ENCODE assay signal across 1 cellular context in genomic region chr3:17741621-17742091, GRCh38.
TF ChIP-seq lines count a peak whose summit lies in the region.

No MANE protein-coding gene starts in this region.

TF ChIP-seq in HepG2, 621 proteins besides CTCF, POLR2A, EP300 and RAD21 (continued from another document and continues in another):
- TF ChIP-seq SSRP1 (CRISPR knock-in tag; IDR thresholded peaks at IDR 0.05) (no peak), U2AF2 (IDR thresholded peaks at IDR 0.05; ENCODE audit: low read depth, low read length) (0 out of 2 replicates have a peak, but pooled peaks have one; percentile 9), ZMAT3 (CRISPR knock-in tag; conservative IDR thresholded peaks at IDR 0.05) (no peak), HDAC1 (CRISPR knock-in tag; IDR thresholded peaks at IDR 0.05) (no peak), ELF1 (CRISPR knock-in tag; IDR thresholded peaks at IDR 0.05) (peak; percentile 60; the same call in 1 of the 2 replicates), TCF12 (IDR thresholded peaks at IDR 0.05) (no peak), TCF12 (CRISPR knock-in tag; IDR thresholded peaks at IDR 0.05) (no peak), SKIL (CRISPR knock-in tag; IDR thresholded peaks at IDR 0.05; ENCODE audit: borderline replicate concordance) (no peak), ZNF414 (CRISPR knock-in tag; IDR thresholded peaks at IDR 0.05) (no peak), SKI (IDR thresholded peaks at IDR 0.05; ENCODE audit: partially characterized antibody) (no peak), FOXO1 (CRISPR knock-in tag; IDR thresholded peaks at IDR 0.05) (no peak), ZNF713 (CRISPR knock-in tag; IDR thresholded peaks at IDR 0.05) (no peak), ZBTB2 (CRISPR knock-in tag; IDR thresholded peaks at IDR 0.05; ENCODE audit: low read depth) (no peak), ZNF878 (CRISPR knock-in tag; IDR thresholded peaks at IDR 0.05) (no peak), ZBTB33 (CRISPR knock-in tag; IDR thresholded peaks at IDR 0.05) (no peak), AFF4 (CRISPR knock-in tag; IDR thresholded peaks at IDR 0.05) (no peak), ARID3A (IDR thresholded peaks at IDR 0.05; ENCODE audit: low read depth, low read length) (no peak), JARID2 (CRISPR knock-in tag; IDR thresholded peaks at IDR 0.05; ENCODE audit: insufficient replicate concordance) (no peak), POLR2AphosphoS5 (IDR thresholded peaks at IDR 0.05; ENCODE audit: low read depth, low read length) (0 out of 2 replicates have a peak, but pooled peaks have one; percentile 28), PRDM4 (CRISPR knock-in tag; IDR thresholded peaks at IDR 0.05; ENCODE audit: borderline replicate concordance) (no peak), ZKSCAN5 (CRISPR knock-in tag; IDR thresholded peaks at IDR 0.05) (no peak), ZNF674 (CRISPR knock-in tag; IDR thresholded peaks at IDR 0.05; ENCODE audit: low read depth) (no peak), ELF4 (CRISPR knock-in tag; IDR thresholded peaks at IDR 0.05; ENCODE audit: borderline replicate concordance) (no peak), ZNF776 (CRISPR knock-in tag; IDR thresholded peaks at IDR 0.05) (no peak), SNAPC2 (CRISPR knock-in tag; IDR thresholded peaks at IDR 0.05) (0 out of 2 replicates have a peak, but pooled peaks have one; percentile 30), MAX (IDR thresholded peaks at IDR 0.05) (peak; percentile 27; the same call in 1 of the 2 replicates), ZFP41 (CRISPR knock-in tag; IDR thresholded peaks at IDR 0.05; ENCODE audit: borderline replicate concordance) (no peak), RAD51 (IDR thresholded peaks at IDR 0.05; ENCODE audit: borderline replicate concordance) (no peak), TOPORS (CRISPR knock-in tag; IDR thresholded peaks at IDR 0.05) (no peak), RORA (CRISPR knock-in tag; IDR thresholded peaks at IDR 0.05) (0 out of 2 replicates have a peak, but pooled peaks have one; percentile 8), ZSCAN25 (CRISPR knock-in tag; IDR thresholded peaks at IDR 0.05) (no peak), REL (CRISPR knock-in tag; conservative IDR thresholded peaks at IDR 0.05) (no peak), ERF (CRISPR knock-in tag; IDR thresholded peaks at IDR 0.05) (0 out of 2 replicates have a peak, but pooled peaks have one; percentile 2), DBP (CRISPR knock-in tag; IDR thresholded peaks at IDR 0.05; ENCODE audit: not compliant biosample characterization) (no peak), ZNF124 (CRISPR knock-in tag; IDR thresholded peaks at IDR 0.05) (peak; percentile 81; the same call in 1 of the 2 replicates), ZNF781 (CRISPR knock-in tag; IDR thresholded peaks at IDR 0.05; ENCODE audit: borderline replicate concordance, not compliant biosample characterization) (peak; percentile 17), TRIM24 (CRISPR knock-in tag; IDR thresholded peaks at IDR 0.05) (no peak), ZFY (CRISPR knock-in tag; IDR thresholded peaks at IDR 0.05) (no peak; the same call in 1 of the 2 replicates), ZNF441 (CRISPR knock-in tag; IDR thresholded peaks at IDR 0.05; ENCODE audit: borderline replicate concordance) (peak; percentile 53; the same call in 1 of the 2 replicates), ZFP37 (CRISPR knock-in tag; IDR thresholded peaks at IDR 0.05; ENCODE audit: borderline replicate concordance) (no peak), CENPX (CRISPR knock-in tag; IDR thresholded peaks at IDR 0.05) (no peak), ZBTB25 (CRISPR knock-in tag; IDR thresholded peaks at IDR 0.05) (0 out of 2 replicates have a peak, but pooled peaks have one; percentile 5), CCDC6 (CRISPR knock-in tag; IDR thresholded peaks at IDR 0.05) (no peak), ZNF33B (CRISPR knock-in tag; IDR thresholded peaks at IDR 0.05) (no peak), ZNF260 (CRISPR knock-in tag; IDR thresholded peaks at IDR 0.05; ENCODE audit: borderline replicate concordance, low read depth) (no peak), HOXA5 (CRISPR knock-in tag; IDR thresholded peaks at IDR 0.05) (no peak), ZNF276 (CRISPR knock-in tag; IDR thresholded peaks at IDR 0.05; ENCODE audit: low read depth) (no peak), ZNF761 (CRISPR knock-in tag; conservative IDR thresholded peaks at IDR 0.05) (no peak), CEBPG (CRISPR knock-in tag; IDR thresholded peaks at IDR 0.05) (no peak)
